In the genomic region with DNA sequence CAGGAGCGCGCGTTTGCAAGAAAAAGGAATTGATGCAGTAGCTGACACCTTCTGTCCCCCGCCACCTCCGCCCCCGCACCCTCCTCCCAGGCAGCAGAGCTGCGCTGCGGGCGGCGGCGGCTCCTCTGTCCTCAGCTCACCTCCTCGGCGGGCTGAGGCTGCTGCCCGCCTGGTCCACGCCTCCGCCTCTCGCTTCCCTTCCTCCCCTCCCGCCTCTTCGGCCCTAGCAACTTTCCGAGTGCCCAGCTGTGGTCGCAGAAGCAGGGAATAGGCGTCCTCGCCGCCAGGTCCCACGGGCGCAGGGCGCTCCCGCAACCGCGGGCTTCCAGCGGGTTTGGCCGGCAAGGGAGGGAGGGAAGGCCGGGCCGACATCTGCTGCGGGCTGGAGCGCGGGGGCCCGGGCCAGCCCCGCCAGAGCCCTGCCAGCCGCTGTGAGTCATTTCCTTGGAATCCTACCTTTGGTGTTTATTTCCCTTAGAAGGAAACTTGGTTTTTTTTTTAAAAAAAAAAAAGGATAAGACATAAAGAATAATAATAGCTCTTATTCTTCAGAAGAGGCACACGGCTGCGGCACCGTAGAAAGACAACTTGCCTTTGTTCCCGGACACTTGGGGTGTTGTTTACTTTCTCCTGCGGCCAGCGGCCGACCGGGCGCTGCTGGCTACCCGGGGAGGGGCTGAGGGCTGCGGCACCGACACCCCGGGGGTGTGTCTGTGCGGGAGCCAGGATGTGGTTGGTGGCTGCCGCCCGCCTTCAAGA, we compare ENCODE assay signal across 8 cellular contexts. TPM values are rescaled to one million over a fixed set of nuclear protein-coding genes. Genes with fewer than 3 reads are reported as not detected.
DNase-seq lines count a peak whose midpoint lies in the region; ATAC-seq and TF ChIP-seq lines count a peak whose summit lies in the region.

No MANE protein-coding gene starts in this region.

- ATAC-seq in upper lobe of right lung = peak; percentile 85
- no peak for ATAC-seq in GM21529 (IDR thresholded peaks at IDR 0.05; ENCODE audit: unreplicated experiment)
- ATAC-seq in GM21381 (IDR thresholded peaks at IDR 0.05; ENCODE audit: unreplicated experiment) = no peak

- H3K36me3 ChIP-seq in BLaER1 (no peaks in the 10 kb centered on the region), HUES6 (ENCODE audit: control insufficient read depth, insufficient read depth, low read length) (no peaks in the 10 kb centered on the region), WERI-Rb-1 (peaks cover 6% of the 10 kb centered on the region; the same call in 1 of the 2 replicates), muscle layer of colon (ENCODE audit: insufficient read depth, low read length) (no peaks in the 10 kb centered on the region), upper lobe of right lung (no peaks in the 10 kb centered on the region)

- peak overlapping the region; percentile 90 for H3K4me2 ChIP-seq in BLaER1

- H3K9ac ChIP-seq in BLaER1 (no peak overlapping the region), HUES6 (ENCODE audit: low read length) (peak overlapping the region; percentile 88), muscle layer of colon (ENCODE audit: low read length) (peak overlapping the region; percentile 34)

- H3K27me3 ChIP-seq in BLaER1 (peaks cover 93% of the 10 kb centered on the region), HUES6 (ENCODE audit: control insufficient read depth, insufficient read depth, low read length) (peaks cover 52% of the 10 kb centered on the region), WERI-Rb-1 (ENCODE audit: insufficient read depth, low read depth, severe bottlenecking) (no peaks in the 10 kb centered on the region), muscle layer of colon (ENCODE audit: control insufficient read depth in 1 of 2, insufficient read depth in 2 of 2, low read length in 2 of 2) (no peaks in the 10 kb centered on the region), upper lobe of right lung (peaks cover 3% of the 10 kb centered on the region)

- intact Hi-C loops in upper lobe of right lung (cut with DNase I) = no loop called here

- H3K4me3 ChIP-seq in BLaER1 = peak overlapping the region; percentile 65
- peak overlapping the region; percentile 81 for H3K4me3 ChIP-seq in HUES6 (ENCODE audit: low read depth, low read length)
- peak overlapping the region; percentile 89 for H3K4me3 ChIP-seq in WERI-Rb-1 (ENCODE audit: low read depth, low read length)
- peak overlapping the region; percentile 81 to 85 for H3K4me3 ChIP-seq in muscle layer of colon (ENCODE audit: low read depth in 1 of 2, low read length in 2 of 2)
- peak overlapping the region; percentile 63 for H3K4me3 ChIP-seq in upper lobe of right lung

- H4K20me1 ChIP-seq in BLaER1 = peaks cover 41% of the 10 kb centered on the region

- peak; percentile 88 for DNase-seq in WERI-Rb-1
- DNase-seq in fibroblast of gingiva (ENCODE audit: low read depth) = peak; percentile 7
- peak; percentile 83 for DNase-seq in upper lobe of right lung

- no peak overlapping the region for H3K27ac ChIP-seq in BLaER1
- H3K27ac ChIP-seq in HUES6 (ENCODE audit: low read depth, low read length) = peak overlapping the region; percentile 51; the same call in 1 of the 2 replicates
- H3K27ac ChIP-seq in WERI-Rb-1 = peak overlapping the region; percentile 79
- H3K27ac ChIP-seq in muscle layer of colon (ENCODE audit: low read depth, low read length) = peak overlapping the region; percentile 98
- peak overlapping the region; percentile 76 for H3K27ac ChIP-seq in upper lobe of right lung

- no peak for TF ChIP-seq CTCF in WERI-Rb-1 (IDR thresholded peaks at IDR 0.05; ENCODE audit: low read depth, low read length)
- no peak for TF ChIP-seq CTCF in upper lobe of right lung (IDR thresholded peaks at IDR 0.05)

- no peaks in the 10 kb centered on the region for H3K9me3 ChIP-seq in BLaER1
- H3K9me3 ChIP-seq in HUES6 (ENCODE audit: control insufficient read depth, insufficient read depth, low read depth, low read length) = no peaks in the 10 kb centered on the region
- no peaks in the 10 kb centered on the region for H3K9me3 ChIP-seq in WERI-Rb-1 (ENCODE audit: severe bottlenecking)
- no peaks in the 10 kb centered on the region for H3K9me3 ChIP-seq in muscle layer of colon (ENCODE audit: low read length)
- no peaks in the 10 kb centered on the region for H3K9me3 ChIP-seq in upper lobe of right lung

- H3K4me1 ChIP-seq in BLaER1 = peaks cover 17% of the 10 kb centered on the region
- H3K4me1 ChIP-seq in HUES6 (ENCODE audit: control insufficient read depth, insufficient read depth, low read length) = peaks cover 31% of the 10 kb centered on the region
- peaks cover 54% of the 10 kb centered on the region for H3K4me1 ChIP-seq in muscle layer of colon (ENCODE audit: insufficient read depth, low read length)
- peaks cover 10% of the 10 kb centered on the region for H3K4me1 ChIP-seq in upper lobe of right lung

RNA-seq across cellular contexts. Expression of a gene that starts 1.1 kb away (rescaled TPM):
- total RNA-seq in upper lobe of right lung = 3.4 TPM

Comparison
In these comparisons a context has a peak if more than half of its experiments do, and no peak if none do; other contexts are left out.
1. DNase-seq: peak in every context shown above with its lines; median percentile 88 in WERI-Rb-1; 83 in upper lobe of right lung; 7 in fibroblast of gingiva.